ENCODE assay signal across 11 cellular contexts in the genomic region with DNA sequence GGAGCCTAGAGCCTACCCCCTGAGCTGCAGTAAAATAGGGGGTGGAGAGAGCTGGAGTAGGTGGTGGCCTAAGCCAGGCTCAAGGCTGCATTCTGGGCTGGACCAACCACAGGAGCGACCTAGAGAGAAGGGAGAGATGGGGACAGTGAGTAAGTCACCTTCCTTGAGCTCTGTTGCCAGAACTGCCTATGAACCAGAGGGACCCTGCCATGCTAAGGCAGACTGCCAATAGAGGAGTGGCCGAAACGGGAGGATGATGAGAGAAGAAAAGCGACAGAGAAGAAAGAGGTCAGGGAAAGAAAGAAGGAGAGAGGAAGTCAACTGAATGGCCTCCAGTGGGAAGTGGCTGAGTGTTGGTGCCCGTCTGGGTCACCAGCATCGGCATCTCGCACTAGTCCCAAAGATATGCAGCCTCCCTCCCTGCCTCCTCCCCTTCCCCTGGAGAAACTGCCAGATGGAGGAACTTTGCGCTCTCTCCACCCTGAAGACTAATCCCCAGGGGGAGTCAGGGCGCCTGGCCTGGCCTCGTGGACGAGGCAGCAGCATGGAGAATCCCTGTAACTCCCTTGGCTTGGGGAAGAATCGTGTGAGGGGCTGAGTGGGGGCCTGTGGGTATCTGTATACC. TPM values are rescaled to one million over a fixed set of nuclear protein-coding genes. Genes with fewer than 3 reads are reported as not detected.
DNase-seq lines count a peak whose midpoint lies in the region; ATAC-seq and TF ChIP-seq lines count a peak whose summit lies in the region.
"Had no signal": no experiment of that assay in that cellular context is flagged by ENCODE, and none has a peak within 500 bp of the region (broad histone marks: within the 10 kb centered on the region; RNA-seq: fewer than 3 reads in every experiment).

No MANE protein-coding gene starts in this region.

- TF ChIP-seq POLR2A in ovary (IDR thresholded peaks at IDR 0.05): no peak

- WGBS in ovary, 3 donors: 42 to 53% (median 50%) methylated on average over 12 of the region's 12 CpGs

- TF ChIP-seq CTCF in ovary (IDR thresholded peaks at IDR 0.05): no peak

- H3K27me3 ChIP-seq in ovary: no peaks in the 10 kb centered on the region

- H3K27ac ChIP-seq in ovary: peak overlapping the region in 1 of 2 donors; percentile 64

- H3K4me3 Mint-ChIP-seq in stimulated activated naive CD8-positive, alpha-beta T cell treated with anti-CD3 and anti-CD28 coated beads, Interleukin-15, Interleukin-2, amounts not matched to agents 100 ng/mL and 50 ng/mL, for 24 hours: peak overlapping the region; percentile 18
- H3K4me3 Mint-ChIP-seq in activated T-helper 17 cell treated with anti-CD3 and anti-CD28 coated beads, Interleukin-2, amount 50 U/mL, for 72 hours: peak overlapping the region; percentile 74
- peak overlapping the region; percentile 38 to 91 (median 79) for H3K4me3 Mint-ChIP-seq in naive B cell

- H3K4me1 ChIP-seq in ovary (ENCODE audit: insufficient read depth): peaks cover 6% of the 10 kb centered on the region

- DNase-seq in stimulated activated naive CD8-positive, alpha-beta T cell treated with anti-CD3 and anti-CD28 coated beads, Interleukin-15, Interleukin-2, amounts not matched to agents 100 U/mL and 50 U/mL, for 24 hours: no peak
- DNase-seq in naive B cell (no peak), ovary (no peak), SKM-1 treated with dmso at 0.1 percent for 144 hours (lab: John Stamatoyannopoulos, UW; ENCODE audit: unreplicated experiment) (no peak)
- DNase-seq: Calu3, NCI-H226, T1000 had no signal

- H3K4me3 ChIP-seq in ovary: no peak overlapping the region

- TF ChIP-seq EP300 in ovary (IDR thresholded peaks at IDR 0.05): no peak

- H3K36me3 Mint-ChIP-seq in stimulated activated naive CD8-positive, alpha-beta T cell treated with anti-CD3 and anti-CD28 coated beads, Interleukin-15, Interleukin-2, amounts not matched to agents 100 ng/mL and 50 ng/mL, for 24 hours (ENCODE audit: low read depth): peaks cover 4% of the 10 kb centered on the region
- peaks cover 24% of the 10 kb centered on the region for H3K36me3 Mint-ChIP-seq in activated T-helper 17 cell treated with anti-CD3 and anti-CD28 coated beads, Interleukin-2, amount 50 U/mL, for 72 hours (ENCODE audit: low read depth)
- H3K36me3 Mint-ChIP-seq in naive B cell: no peaks in the 10 kb centered on the region

- no peak for ATAC-seq in stimulated activated naive CD8-positive, alpha-beta T cell treated with anti-CD3 and anti-CD28 coated beads, Interleukin-15, Interleukin-2, amounts not matched to agents 100 U/mL and 50 U/mL, for 24 hours
- ATAC-seq in activated T-helper 17 cell treated with anti-CD3 and anti-CD28 coated beads, Interleukin-2, amount 50 U/mL, for 72 hours (replicated peaks): no peak
- ATAC-seq in naive B cell (ENCODE audit: low read depth in 2 of 2) (no peak), GM18520 (IDR thresholded peaks at IDR 0.05; ENCODE audit: unreplicated experiment) (no peak), HG02870 (IDR thresholded peaks at IDR 0.05; ENCODE audit: unreplicated experiment) (no peak)

- H3K27me3 Mint-ChIP-seq in stimulated activated naive CD8-positive, alpha-beta T cell treated with anti-CD3 and anti-CD28 coated beads, Interleukin-15, Interleukin-2, amounts not matched to agents 100 ng/mL and 50 ng/mL, for 24 hours: no peaks in the 10 kb centered on the region
- H3K27me3 Mint-ChIP-seq in activated T-helper 17 cell treated with anti-CD3 and anti-CD28 coated beads, Interleukin-2, amount 50 U/mL, for 72 hours: no peaks in the 10 kb centered on the region
- no peaks in the 10 kb centered on the region for H3K27me3 Mint-ChIP-seq in naive B cell

- H3K27ac Mint-ChIP-seq in stimulated activated naive CD8-positive, alpha-beta T cell treated with anti-CD3 and anti-CD28 coated beads, Interleukin-15, Interleukin-2, amounts not matched to agents 100 ng/mL and 50 ng/mL, for 24 hours: peak overlapping the region; percentile 74
- peak overlapping the region; percentile 79 for H3K27ac Mint-ChIP-seq in activated T-helper 17 cell treated with anti-CD3 and anti-CD28 coated beads, Interleukin-2, amount 50 U/mL, for 72 hours
- peak overlapping the region in 4 of 6 donors; percentile 43 to 95 (median 80) for H3K27ac Mint-ChIP-seq in naive B cell

- peaks cover 58% of the 10 kb centered on the region for H3K4me1 Mint-ChIP-seq in stimulated activated naive CD8-positive, alpha-beta T cell treated with anti-CD3 and anti-CD28 coated beads, Interleukin-15, Interleukin-2, amounts not matched to agents 100 ng/mL and 50 ng/mL, for 24 hours (ENCODE audit: low read depth)
- peaks cover 21% of the 10 kb centered on the region for H3K4me1 Mint-ChIP-seq in activated T-helper 17 cell treated with anti-CD3 and anti-CD28 coated beads, Interleukin-2, amount 50 U/mL, for 72 hours
- H3K4me1 Mint-ChIP-seq in naive B cell: peaks cover 45 to 64% (median 47%) of the 10 kb centered on the region in 3 donors

- H3K9me3 Mint-ChIP-seq in stimulated activated naive CD8-positive, alpha-beta T cell treated with anti-CD3 and anti-CD28 coated beads, Interleukin-15, Interleukin-2, amounts not matched to agents 100 ng/mL and 50 ng/mL, for 24 hours: no peaks in the 10 kb centered on the region
- H3K9me3 Mint-ChIP-seq in activated T-helper 17 cell treated with anti-CD3 and anti-CD28 coated beads, Interleukin-2, amount 50 U/mL, for 72 hours: no peaks in the 10 kb centered on the region
- no peaks in the 10 kb centered on the region for H3K9me3 Mint-ChIP-seq in naive B cell

- intact Hi-C loops in ovary (cut with DNase I): loop anchor here (2.0 to 10.0 kb wide), 4 partner anchors 39 to 111 kb away; partner anchors contain the start of gene RAB33A (in 3 of the 4)

- H3K36me3 ChIP-seq in ovary: no peaks in the 10 kb centered on the region

- no peaks in the 10 kb centered on the region for H3K9me3 ChIP-seq in ovary

RNA-seq across cellular contexts. Expression of gene ELF4, which starts 28.8 kb away (rescaled TPM):
- 10 to 100 TPM; 23.5 to 25.6 TPM for total RNA-seq in activated T-helper 17 cell treated with anti-CD3 and anti-CD28 coated beads, Interleukin-2, amount 50 U/mL, for 72 hours
- polyA plus RNA-seq in naive B cell (ENCODE audit: low read depth in 6 of 6) (10 to 100 TPM in 2 of 6 donors, 1 to 10 TPM in 4; 8.7 to 15.4 (median 9.7) TPM), ovary (10 to 100 TPM; 13.0 to 25.6 TPM)
- total RNA-seq in ovary: 10 to 100 TPM in 6 of 7 donors, 1 to 10 TPM in 1; 9.3 to 24.2 (median 20.2) TPM

Comparison
In these comparisons a context has a peak if more than half of its experiments do, and no peak if none do; other contexts are left out.
1. H3K4me3 Mint-ChIP-seq: peak in every context shown above with its lines; median percentile 79 in naive B cell; 74 in activated T-helper 17 cell treated with anti-CD3 and anti-CD28 coated beads, Interleukin-2, amount 50 U/mL, for 72 hours; 18 in stimulated activated naive CD8-positive, alpha-beta T cell treated with anti-CD3 and anti-CD28 coated beads, Interleukin-15, Interleukin-2, amounts not matched to agents 100 ng/mL and 50 ng/mL, for 24 hours.